9 cellular contexts compared by ENCODE assay signal in genomic region chr4:87880106-87880505, GRCh38. TPM values are rescaled to one million over a fixed set of nuclear protein-coding genes. Genes with fewer than 3 reads are reported as not detected.
"Had no signal": no experiment of that assay in that cellular context is flagged by ENCODE, and none has a peak within 500 bp of the region (broad histone marks: within the 10 kb centered on the region; RNA-seq: fewer than 3 reads in every experiment).

No MANE protein-coding gene starts in this region.

- H3K4me1 Mint-ChIP-seq: GM23338 had no signal

- H3K27ac ChIP-seq: HL-60, KMS-11 had no signal

- H3K4me3 Mint-ChIP-seq: GM23338, IgD-negative memory B cell had no signal

- H3K36me3 Mint-ChIP-seq: IgD-negative memory B cell had no signal

- H3K9ac ChIP-seq: KMS-11 had no signal

- DNase-seq: H7, HCEC 1CT, KBM-7 had no signal

- H2AFZ ChIP-seq: GM23338 had no signal

- FAIRE-seq: HTR-8/SVneo had no signal

- ATAC-seq: GM23338 had no signal

- H3K9me3 Mint-ChIP-seq: GM23338 had no signal

- H3K27ac Mint-ChIP-seq: GM23338, IgD-negative memory B cell had no signal

- H3K4me2 ChIP-seq: GM23338, KMS-11 had no signal

RNA-seq across cellular contexts. Expression of gene MEPE, which starts 47.3 kb away (rescaled TPM):
- total RNA-seq: GM23338, H1, H7 had no signal
- polyA plus RNA-seq: GM23338, H1, IgD-negative memory B cell had no signal
